13 cellular contexts compared by ENCODE assay signal in the genomic region with DNA sequence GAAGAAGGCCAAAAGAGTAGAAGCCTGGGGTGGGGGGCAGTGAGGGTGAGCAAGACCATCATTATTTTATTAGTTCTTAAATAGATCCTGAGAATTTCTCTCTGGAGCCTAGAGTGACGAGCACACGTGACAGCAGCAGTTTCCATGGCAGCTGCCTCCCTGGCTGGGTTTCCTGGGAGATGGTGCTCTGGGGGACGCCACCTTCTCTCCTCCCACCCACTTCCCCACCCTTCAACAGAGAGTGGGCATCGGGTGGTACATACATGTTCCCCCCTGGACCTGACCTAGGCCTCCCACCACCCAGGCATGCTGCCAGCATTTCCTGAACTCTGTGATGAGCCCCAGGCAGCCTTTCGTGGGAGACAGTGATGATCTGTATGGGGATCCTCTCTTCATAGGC. TPM values are rescaled to one million over a fixed set of nuclear protein-coding genes. Genes with fewer than 3 reads are reported as not detected.
DNase-seq lines count a peak whose midpoint lies in the region; ATAC-seq lines count a peak whose summit lies in the region.
"Had no signal": no experiment of that assay in that cellular context is flagged by ENCODE, and none has a peak within 500 bp of the region (broad histone marks: within the 10 kb centered on the region; RNA-seq: fewer than 3 reads in every experiment).

No MANE protein-coding gene starts in this region.

- peak overlapping the region; percentile 25 to 90 (median 67); a peak in 18 of 22 replicates for H3K4me2 ChIP-seq in BLaER1 treated with 17β-estradiol and CSF1 and Interleukin-3, amounts not matched to agents 10 nM and 100 nM

- H4K20me1 ChIP-seq in BLaER1 treated with 17β-estradiol and CSF1 and Interleukin-3, amounts not matched to agents 10 nM and 100 nM, result peaks cover 0 to 58% (median 0%) of the 10 kb centered on the region in 11 experiments; a peak in 4 of 22 replicates

- DNase-seq in Ammon's horn (ENCODE audit: low spot score), result peak; percentile 69
- DNase-seq in memory B cell (ENCODE audit: low spot score in 2 of 2), result no peak
- DNase-seq in D341Med (ENCODE audit: low spot score), result no peak
- DNase-seq in stimulated activated CD4-positive, alpha-beta T cell treated with anti-CD3 and anti-CD28 coated beads, Interleukin-4, amount 100 ng/mL, for 1 hour, result no peak
- DNase-seq in natural killer cell treated with Interleukin-12 subunit alpha and Interleukin-12 subunit beta and Interleukin-15 and Interleukin-18, amount 100 ng/mL, for 72 hours (ENCODE audit: low spot score), result no peak
- DNase-seq in NCI-H69 (lab: John Stamatoyannopoulos, UW), result no peak
- DNase-seq: Caco-2, NCI-H1694 treated with DMSO at 0.1 percent for 48 hours, NCI-H774, SHP77 had no signal

- peaks cover 0 to 57% (median 6%) of the 10 kb centered on the region in 11 experiments; a peak in 10 of 22 replicates for H3K36me3 ChIP-seq in BLaER1 treated with 17β-estradiol and CSF1 and Interleukin-3, amounts not matched to agents 10 nM and 100 nM

- H3K9ac ChIP-seq in BLaER1 treated with 17β-estradiol and CSF1 and Interleukin-3, amounts not matched to agents 10 nM and 100 nM, result no peak overlapping the region

- H3K4me3 ChIP-seq in BLaER1 treated with 17β-estradiol and CSF1 and Interleukin-3, amounts not matched to agents 10 nM and 100 nM, result no peak overlapping the region
- H3K4me3 ChIP-seq: SK-N-MC had no signal

- H3K9me3 Mint-ChIP-seq in memory B cell, result no peaks in the 10 kb centered on the region
- no peaks in the 10 kb centered on the region for H3K9me3 Mint-ChIP-seq in natural killer cell treated with Interleukin-12 subunit alpha and Interleukin-12 subunit beta and Interleukin-15 and Interleukin-18, amount 100 ng/mL, for 72 hours

- H3K27me3 ChIP-seq in BLaER1 treated with 17β-estradiol and CSF1 and Interleukin-3, amounts not matched to agents 10 nM and 100 nM, result no peaks in the 10 kb centered on the region

- H3K9me3 ChIP-seq in BLaER1 treated with 17β-estradiol and CSF1 and Interleukin-3, amounts not matched to agents 10 nM and 100 nM (replicated peaks in 1 of 11), result no peaks in the 10 kb centered on the region
- H3K9me3 ChIP-seq: Caco-2 had no signal

- peaks cover 4% of the 10 kb centered on the region for H3K4me1 Mint-ChIP-seq in memory B cell
- H3K4me1 Mint-ChIP-seq in natural killer cell treated with Interleukin-12 subunit alpha and Interleukin-12 subunit beta and Interleukin-15 and Interleukin-18, amount 100 ng/mL, for 72 hours (ENCODE audit: low read depth in 2 of 2), result peaks cover 14 to 15% of the 10 kb centered on the region in 2 donors

- peaks cover 5% of the 10 kb centered on the region for H3K36me3 Mint-ChIP-seq in memory B cell
- no peaks in the 10 kb centered on the region for H3K36me3 Mint-ChIP-seq in natural killer cell treated with Interleukin-12 subunit alpha and Interleukin-12 subunit beta and Interleukin-15 and Interleukin-18, amount 100 ng/mL, for 72 hours

- no peak overlapping the region for H3K4me3 Mint-ChIP-seq in memory B cell
- H3K4me3 Mint-ChIP-seq in natural killer cell treated with Interleukin-12 subunit alpha and Interleukin-12 subunit beta and Interleukin-15 and Interleukin-18, amount 100 ng/mL, for 72 hours, result no peak overlapping the region

- H3K27ac ChIP-seq in BLaER1 treated with 17β-estradiol and CSF1 and Interleukin-3, amounts not matched to agents 10 nM and 100 nM, result peak overlapping the region in 3 of 11 experiments; percentile 8 to 38 (median 19); a peak in 3 of 22 replicates
- peak overlapping the region; percentile 89 for H3K27ac ChIP-seq in angular gyrus (ENCODE audit: low read depth, low read length)
- H3K27ac ChIP-seq: SK-N-MC had no signal

- H3K27ac Mint-ChIP-seq in memory B cell, result peak overlapping the region; percentile 25
- no peak overlapping the region for H3K27ac Mint-ChIP-seq in natural killer cell treated with Interleukin-12 subunit alpha and Interleukin-12 subunit beta and Interleukin-15 and Interleukin-18, amount 100 ng/mL, for 72 hours

- no peaks in the 10 kb centered on the region for H3K27me3 Mint-ChIP-seq in memory B cell
- H3K27me3 Mint-ChIP-seq in natural killer cell treated with Interleukin-12 subunit alpha and Interleukin-12 subunit beta and Interleukin-15 and Interleukin-18, amount 100 ng/mL, for 72 hours, result no peaks in the 10 kb centered on the region

- ATAC-seq in memory B cell (ENCODE audit: low read depth), result no peak
- no peak for ATAC-seq in natural killer cell treated with Interleukin-12 subunit alpha and Interleukin-12 subunit beta and Interleukin-15 and Interleukin-18, amount 100 ng/mL, for 72 hours

- H3K4me1 ChIP-seq in BLaER1 treated with 17β-estradiol and CSF1 and Interleukin-3, amounts not matched to agents 10 nM and 100 nM, result peaks cover 7 to 29% (median 15%) of the 10 kb centered on the region in 10 experiments
- H3K4me1 ChIP-seq: Caco-2 had no signal

RNA-seq across cellular contexts. Expression of gene CELF6, which starts 12.9 kb away (rescaled TPM):
- under 1 TPM; 0.92 to 1.00 TPM for total RNA-seq in natural killer cell treated with Interleukin-12 subunit alpha and Interleukin-12 subunit beta and Interleukin-15 and Interleukin-18, amount 100 ng/mL, for 72 hours
- total RNA-seq: Caco-2 had no signal

RNA-seq across cellular contexts. Expression of gene PARP6, which starts 34.7 kb away (rescaled TPM):
- total RNA-seq in natural killer cell treated with Interleukin-12 subunit alpha and Interleukin-12 subunit beta and Interleukin-15 and Interleukin-18, amount 100 ng/mL, for 72 hours, result 10 to 100 TPM; 48.5 to 80.9 TPM
